ENCODE assay signal across 9 cellular contexts in the genomic region with DNA sequence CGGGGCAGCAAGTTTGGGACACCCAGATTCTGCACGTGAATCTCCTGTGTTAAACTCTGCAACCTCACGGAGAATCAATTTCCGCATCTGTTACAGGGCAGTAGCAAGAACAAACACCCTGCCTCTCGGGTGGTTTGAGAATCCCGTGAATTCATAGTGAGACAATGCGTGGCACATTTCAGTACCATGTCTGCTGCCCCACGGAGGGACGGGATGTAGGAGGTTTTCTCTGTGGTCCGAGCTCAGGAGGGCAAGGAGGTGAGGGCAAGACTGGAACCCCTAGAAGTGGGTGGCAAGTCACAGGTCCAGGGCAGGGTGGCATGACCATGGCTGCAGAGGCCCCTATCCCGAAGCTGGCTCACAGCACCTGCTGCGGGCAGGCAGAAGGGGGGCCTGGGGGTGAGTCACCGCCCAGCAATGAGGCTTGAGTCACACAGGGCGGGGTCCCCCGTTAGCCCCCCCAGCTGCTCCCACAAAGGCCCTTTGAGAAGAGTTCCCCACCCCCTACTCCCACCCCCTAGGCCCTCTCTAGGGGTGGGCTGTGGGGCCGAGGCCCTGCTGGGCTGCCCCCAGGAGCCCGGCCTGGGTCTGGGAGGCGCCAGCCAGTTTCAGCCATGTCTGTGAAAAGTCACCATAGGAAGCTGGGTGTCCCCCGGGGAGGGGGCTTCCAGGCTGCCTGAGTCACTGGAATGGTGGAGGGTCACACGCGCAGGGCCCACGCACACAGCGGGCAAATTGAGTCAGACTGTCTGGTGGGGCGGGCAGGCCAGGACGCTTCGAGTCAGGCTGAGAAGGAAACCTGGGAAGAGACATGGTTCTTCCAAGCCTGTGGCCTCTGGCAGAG. TPM values are rescaled to one million over a fixed set of nuclear protein-coding genes. Genes with fewer than 3 reads are reported as not detected.
A peak's percentile ranks its signal among the peaks of the same experiment; 100 is the strongest.
DNase-seq lines count a peak whose midpoint lies in the region; ATAC-seq and TF ChIP-seq lines count a peak whose summit lies in the region.
"Had no signal": no experiment of that assay in that cellular context is flagged by ENCODE, and none has a peak within 500 bp of the region (broad histone marks: within the 10 kb centered on the region; RNA-seq: fewer than 3 reads in every experiment).

No MANE protein-coding gene starts in this region.

- peaks cover 17 to 34% of the 10 kb centered on the region in 2 donors for H3K4me1 ChIP-seq in adrenal gland (replicated peaks in 1 of 2)
- peaks cover 19% of the 10 kb centered on the region for H3K4me1 ChIP-seq in parathyroid adenoma

- DNase-seq in EL: peak; percentile 97
- DNase-seq in RPMI7951 (ENCODE audit: low read depth): peak; percentile 98
- peak; percentile 90 to 96 (median 93) for DNase-seq in adrenal gland
- DNase-seq in Right ventricle myocardium superior: peak; percentile 85

- no peaks in the 10 kb centered on the region for H3K9me3 ChIP-seq in adrenal gland (replicated peaks in 1 of 3)
- H3K9me3 ChIP-seq in parathyroid adenoma (ENCODE audit: control insufficient read depth, low read length): no peaks in the 10 kb centered on the region

- TF ChIP-seq POLR2A in adrenal gland (IDR thresholded peaks at IDR 0.05): peak in 1 of 2 donors; percentile 80
- no peak for TF ChIP-seq POLR2A in GM18505 (IDR thresholded peaks at IDR 0.05; ENCODE audit: borderline replicate concordance, extremely low read depth, insufficient read depth, insufficient read length)

- TF ChIP-seq CTCF in adrenal gland (IDR thresholded peaks at IDR 0.05) (no peak), parathyroid adenoma (IDR thresholded peaks at IDR 0.05) (no peak)

- H3K27me3 ChIP-seq in adrenal gland (no peaks in the 10 kb centered on the region), parathyroid adenoma (ENCODE audit: control insufficient read depth, insufficient read depth, low read length) (no peaks in the 10 kb centered on the region)

- H3K4me3 ChIP-seq in adrenal gland (peak overlapping the region in 1 of 4 donors; percentile 44), parathyroid adenoma (ENCODE audit: low read depth, low read length) (peak overlapping the region; percentile 49)

- H3K4me2 ChIP-seq in parathyroid adenoma (ENCODE audit: low read length): peak overlapping the region; percentile 42

- WGBS in adrenal gland, 4 donors: 26 to 45% (median 29%) methylated on average over 8 to 26 of the region's 26 CpGs

- H3K36me3 ChIP-seq in adrenal gland (replicated peaks in 1 of 2): no peaks in the 10 kb centered on the region
- H3K36me3 ChIP-seq in parathyroid adenoma (ENCODE audit: control insufficient read depth, insufficient read depth, low read length): no peaks in the 10 kb centered on the region

- ATAC-seq in Right ventricle myocardium superior (ENCODE audit: poor library complexity) (peak; percentile 35), GM18505 (IDR thresholded peaks at IDR 0.05; ENCODE audit: unreplicated experiment) (no peak), HG02759 (IDR thresholded peaks at IDR 0.05; ENCODE audit: unreplicated experiment) (no peak), GM19351 (IDR thresholded peaks at IDR 0.05; ENCODE audit: unreplicated experiment) (no peak)

- no peak overlapping the region for H3K9ac ChIP-seq in parathyroid adenoma

- H3K79me2 ChIP-seq in parathyroid adenoma: no peaks in the 10 kb centered on the region

- peak overlapping the region; percentile 81 for H2AFZ ChIP-seq in parathyroid adenoma

- intact Hi-C loops in adrenal gland (cut with DNase I): no loop called here
- intact Hi-C loops in Right ventricle myocardium superior (cut with DNase I): no loop called here

- H3K27ac ChIP-seq in adrenal gland (peak overlapping the region; percentile 84 to 98 (median 95)), parathyroid adenoma (peak overlapping the region; percentile 80)

RNA-seq across cellular contexts. Expression of gene NANOS3, which starts 25.8 kb away (rescaled TPM):
- 1.3 TPM in 1 of 2 replicates, not detected in the other for total RNA-seq in RPMI7951 (2014; rRNA removed; shearing (Covaris generic))
- 1 to 10 TPM in 1 of 8 donors, not detected in 7; 1.9 TPM for total RNA-seq in adrenal gland
- polyA plus RNA-seq in adrenal gland: 1 to 10 TPM in 1 of 3 donors, under 1 TPM in 1, not detected in 1; 0.71 to 1.9 TPM
- total RNA-seq in Right ventricle myocardium superior: 1.8 TPM
- total RNA-seq: subcutaneous adipose tissue had no signal

RNA-seq across cellular contexts. Expression of gene BRME1, which starts 54.8 kb away (rescaled TPM):
- total RNA-seq in RPMI7951 (2014; rRNA removed; shearing (Covaris generic)): 1.6 and 2.1 TPM in 2 replicates
- total RNA-seq in adrenal gland (1 to 10 TPM in 3 of 8 donors, under 1 TPM in 4, not detected in 1; 0.21 to 1.8 (median 0.97) TPM), Right ventricle myocardium superior (0.81 TPM)
- polyA plus RNA-seq in adrenal gland: 1 to 10 TPM in 2 of 3 donors, under 1 TPM in 1; 0.26 to 4.5 (median 4.1) TPM

RNA-seq across cellular contexts. Expression of gene CC2D1A, which starts 54.9 kb away (rescaled TPM):
- 14.7 and 15.7 TPM in 2 replicates for total RNA-seq in RPMI7951 (2014; rRNA removed; shearing (Covaris generic))
- total RNA-seq in adrenal gland (10 to 100 TPM; 17.8 to 38.4 (median 31.1) TPM), Right ventricle myocardium superior (20.0 TPM)
- 100 to 1,000 TPM in 1 of 3 donors, 10 to 100 TPM in 2; 10.8 to 125 (median 68.1) TPM for polyA plus RNA-seq in adrenal gland

RNA-seq across cellular contexts. Expression of gene ZSWIM4, which starts 55.9 kb away (rescaled TPM):
- total RNA-seq in RPMI7951 (2014; rRNA removed; shearing (Covaris generic)): 2.8 TPM in 2 replicates
- total RNA-seq in adrenal gland (10 to 100 TPM in 4 of 8 donors, 1 to 10 TPM in 4; 5.8 to 15.4 (median 10.2) TPM), Right ventricle myocardium superior (2.7 TPM)
- 1 to 10 TPM; 1.7 to 6.4 (median 3.2) TPM for polyA plus RNA-seq in adrenal gland
